8 cellular contexts compared by ENCODE assay signal in the genomic region with DNA sequence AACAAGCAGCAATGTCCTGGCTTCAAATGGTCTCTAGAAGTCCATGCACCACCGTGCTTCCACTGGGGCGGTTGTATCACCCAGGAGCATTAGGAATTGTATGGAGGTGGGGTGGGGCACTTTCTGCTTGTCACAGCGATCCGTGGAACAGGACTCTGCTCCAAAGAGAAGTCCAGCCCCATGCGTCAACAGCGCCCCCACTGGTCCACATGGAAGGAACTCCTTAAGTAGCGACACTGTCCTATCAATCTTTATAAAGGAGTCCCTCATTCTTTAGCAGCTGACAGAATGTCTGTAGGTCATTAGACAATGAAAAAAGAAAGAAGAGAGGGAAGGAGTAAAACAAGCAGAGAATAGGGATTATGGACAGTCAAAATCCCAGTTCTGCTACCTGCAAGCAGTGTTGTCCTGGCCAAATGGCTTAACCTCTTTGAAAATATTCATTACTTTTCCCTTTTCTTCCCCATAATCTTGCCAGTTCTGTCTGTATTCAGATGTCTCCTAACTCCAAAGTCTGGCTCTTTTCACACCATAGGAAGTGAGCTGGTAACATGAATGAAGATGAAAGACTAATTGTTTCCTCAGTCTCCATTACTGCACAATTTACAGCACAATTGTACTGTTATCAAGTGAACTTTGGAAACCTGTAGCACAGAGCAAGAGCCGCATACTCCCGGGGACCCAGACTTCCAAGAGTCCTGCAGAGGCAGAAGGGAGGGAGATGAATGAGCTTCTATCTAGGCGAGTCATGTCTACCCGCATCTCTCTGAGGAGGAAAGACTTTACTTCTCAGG. TPM values are rescaled to one million over a fixed set of nuclear protein-coding genes. Genes with fewer than 3 reads are reported as not detected.
DNase-seq lines count a peak whose midpoint lies in the region; ATAC-seq and TF ChIP-seq lines count a peak whose summit lies in the region.

No MANE protein-coding gene starts in this region.

- H2AFZ ChIP-seq in OCI-LY7 (ENCODE audit: low read length) = no peak overlapping the region

- POLR2A ChIA-PET in OCI-LY7 (lab: Charles Lee) = interaction anchor here (0.6 to 1.0 kb wide), 4 partner anchors 9 to 19 kb away, joined by 3 to 9 read pairs (median 5); no protein-coding TSS in a partner anchor
- POLR2A ChIA-PET in naive thymus-derived CD8-positive, alpha-beta T cell (lab: Charles Lee) = interaction anchor here (0.6 to 4.4 kb wide), 3 partner anchors 10 to 139 kb away, joined by 5 to 26 read pairs (median 6); a partner anchor contains a TSS

- peaks cover 25% of the 10 kb centered on the region for H3K9me3 Mint-ChIP-seq in endodermal cell
- no peaks in the 10 kb centered on the region for H3K9me3 Mint-ChIP-seq in naive thymus-derived CD8-positive, alpha-beta T cell

- H4K20me1 ChIP-seq in OCI-LY7 (ENCODE audit: insufficient read depth, low read length) = peaks cover 68% of the 10 kb centered on the region

- H3K4me1 Mint-ChIP-seq in endodermal cell = peaks cover 45% of the 10 kb centered on the region
- H3K4me1 Mint-ChIP-seq in naive thymus-derived CD8-positive, alpha-beta T cell = peaks cover 45 to 98% (median 93%) of the 10 kb centered on the region in 4 donors

- CTCF ChIA-PET in OCI-LY7 (lab: Charles Lee; ENCODE audit: unreplicated experiment) = interaction anchor here (1.0 kb wide), 1 partner anchor 9 kb away, joined by 3 read pairs; no protein-coding TSS in a partner anchor

- no peak overlapping the region for H3K27ac Mint-ChIP-seq in endodermal cell
- peak overlapping the region in 8 of 10 donors; percentile 1 to 86 (median 74) for H3K27ac Mint-ChIP-seq in naive thymus-derived CD8-positive, alpha-beta T cell

- WGBS in endodermal cell (ENCODE audit: insufficient coverage in 1 of 2, insufficient read length in 1 of 2), 2 experiments = 68% methylated on average over 11 of the region's 11 CpGs; no CpG with 5 or more reads in 1 of the 2 experiments

- H3K4me3 ChIP-seq in GM12875 (ENCODE audit: low read depth, low read length) (no peak overlapping the region), OCI-LY7 (ENCODE audit: low read depth, low read length, poor library complexity, severe bottlenecking) (no peak overlapping the region), endodermal cell (ENCODE audit: low read length) (no peak overlapping the region)

- no peak for TF ChIP-seq POLR2A in GM18505 (IDR thresholded peaks at IDR 0.05; ENCODE audit: borderline replicate concordance, extremely low read depth, insufficient read depth, insufficient read length)

- no peaks in the 10 kb centered on the region for H3K27me3 ChIP-seq in endodermal cell (ENCODE audit: control insufficient read depth, insufficient read depth, low read length, poor library complexity, severe bottlenecking)

- BruUV-seq in OCI-LY7 (replicated peaks; lab: Mats Ljungman, UMichigan) = no TSS peak

- no peak overlapping the region for H3K27ac ChIP-seq in OCI-LY7 (ENCODE audit: low read depth, low read length, poor library complexity, severe bottlenecking)
- no peak overlapping the region for H3K27ac ChIP-seq in endodermal cell (ENCODE audit: low read depth, low read length)

- no peak for ATAC-seq in naive thymus-derived CD8-positive, alpha-beta T cell
- ATAC-seq in GM18505 (IDR thresholded peaks at IDR 0.05; ENCODE audit: unreplicated experiment) (no peak), GM21360 (IDR thresholded peaks at IDR 0.05; ENCODE audit: unreplicated experiment) (no peak)

- intact Hi-C loops in OCI-LY7 (cut with micrococcal nuclease; ENCODE audit: unreplicated experiment) = no loop called here

- no peak overlapping the region for H3K4me3 Mint-ChIP-seq in endodermal cell
- H3K4me3 Mint-ChIP-seq in naive thymus-derived CD8-positive, alpha-beta T cell = peak overlapping the region in 8 of 10 donors; percentile 5 to 95 (median 61)

- H3K4me2 ChIP-seq in OCI-LY7 (ENCODE audit: low read length) = no peak overlapping the region

- peaks cover 37% of the 10 kb centered on the region for H3K36me3 Mint-ChIP-seq in endodermal cell (ENCODE audit: low read depth)
- H3K36me3 Mint-ChIP-seq in naive thymus-derived CD8-positive, alpha-beta T cell = peaks cover 4 to 52% (median 17%) of the 10 kb centered on the region in 3 donors

- no peaks in the 10 kb centered on the region for H3K4me1 ChIP-seq in OCI-LY7 (ENCODE audit: insufficient read depth, low read length, poor library complexity, severe bottlenecking)
- H3K4me1 ChIP-seq in endodermal cell (ENCODE audit: control insufficient read depth, insufficient read depth, low read length) = peaks cover 14% of the 10 kb centered on the region

- peaks cover 93% of the 10 kb centered on the region for H3K36me3 ChIP-seq in OCI-LY7 (ENCODE audit: insufficient read depth, low read length)
- peaks cover 45% of the 10 kb centered on the region for H3K36me3 ChIP-seq in endodermal cell (ENCODE audit: control insufficient read depth, insufficient read depth, low read length)

- H3K27me3 Mint-ChIP-seq in endodermal cell (ENCODE audit: insufficient read depth) = no peaks in the 10 kb centered on the region
- H3K27me3 Mint-ChIP-seq in naive thymus-derived CD8-positive, alpha-beta T cell = no peaks in the 10 kb centered on the region

- peaks cover 6% of the 10 kb centered on the region; the same call in 1 of the 2 replicates for H3K9me3 ChIP-seq in OCI-LY7 (ENCODE audit: low read length)
- H3K9me3 ChIP-seq in endodermal cell (ENCODE audit: control insufficient read depth, low read length) = peaks cover 21% of the 10 kb centered on the region

- no peak for DNase-seq in OCI-LY7 (ENCODE audit: low spot score)
- DNase-seq in endodermal cell = peak; percentile 94
- DNase-seq in naive thymus-derived CD8-positive, alpha-beta T cell = peak in 1 of 10 donors; percentile 9
- no peak for DNase-seq in KG1 (lab: John Stamatoyannopoulos, UW)
- no peak for DNase-seq in NCI-H524 treated with DMSO at 0.1 percent for 48 hours (lab: John Stamatoyannopoulos, UW)

- no peaks in the 10 kb centered on the region for H3K9me2 ChIP-seq in OCI-LY7 (ENCODE audit: insufficient read depth, low read length)

- peaks cover 100% of the 10 kb centered on the region for H3K79me2 ChIP-seq in OCI-LY7 (ENCODE audit: insufficient read depth, low read depth, low read length)

- peak; percentile 53; the same call in 1 of the 2 replicates for TF ChIP-seq CTCF in GM12875 (IDR thresholded peaks at IDR 0.05; ENCODE audit: borderline replicate concordance, insufficient read depth, low read depth, low read length)
- TF ChIP-seq CTCF in OCI-LY7 (conservative IDR thresholded peaks at IDR 0.05; ENCODE audit: low read length) = peak; percentile 70
- TF ChIP-seq CTCF in endodermal cell (conservative IDR thresholded peaks at IDR 0.05) = peak; percentile 93

- no peak overlapping the region for H3K9ac ChIP-seq in endodermal cell (ENCODE audit: extremely low read depth, low read length, poor library complexity, severe bottlenecking)

RNA-seq across cellular contexts. Expression of a gene that starts 9.9 kb away (rescaled TPM):
- total RNA-seq in OCI-LY7 (2014; rRNA removed; shearing (Covaris generic)) = 26.2 and 27.0 TPM in 2 replicates
- total RNA-seq in OCI-LY7 (2022) (58.1 and 58.6 TPM in 2 replicates), endodermal cell (10 to 100 TPM; 59.0 to 59.1 TPM)
- polyA plus RNA-seq in endodermal cell (2013, experiment 1 of 2) = 46.2 TPM
- polyA plus RNA-seq in endodermal cell (2013, experiment 2 of 2) = 49.2 TPM
- 10 to 100 TPM; 93.6 to 96.9 TPM for total RNA-seq in naive thymus-derived CD8-positive, alpha-beta T cell
- polyA plus RNA-seq in naive thymus-derived CD8-positive, alpha-beta T cell = 10 to 100 TPM; 48.2 to 57.8 (median 56.0) TPM

RNA-seq across cellular contexts. Expression of a gene that starts 42.0 kb away (rescaled TPM):
- 68.2 and 82.2 TPM in 2 replicates for total RNA-seq in OCI-LY7 (2014; rRNA removed; shearing (Covaris generic))
- total RNA-seq in OCI-LY7 (2022) (450 and 472 TPM in 2 replicates), endodermal cell (100 to 1,000 TPM; 323 to 413 TPM)
- polyA plus RNA-seq in endodermal cell (2013, experiment 1 of 2) = 370 TPM
- 361 TPM for polyA plus RNA-seq in endodermal cell (2013, experiment 2 of 2)
- 100 to 1,000 TPM; 156 to 158 TPM for total RNA-seq in naive thymus-derived CD8-positive, alpha-beta T cell
- 10 to 100 TPM; 47.6 to 56.6 (median 52.1) TPM for polyA plus RNA-seq in naive thymus-derived CD8-positive, alpha-beta T cell
